Comparison of ENCODE assay signal across 10 cellular contexts in genomic region chr16:78800535-78800934, GRCh38.
"Had no signal": no experiment of that assay in that cellular context is flagged by ENCODE, and none has a peak within 500 bp of the region (broad histone marks: within the 10 kb centered on the region; RNA-seq: fewer than 3 reads in every experiment).

No MANE protein-coding gene starts in this region.

- DNase-seq: activated CD4-positive, alpha-beta T cell treated with anti-CD3 and anti-CD28 coated beads, Interleukin-2, amount 10 ng/mL, durations not matched to agents 7 days and 5 days; activated naive CD4-positive, alpha-beta T cell treated with Interleukin-2 at 50 U/mL for 16 hours; activated naive CD8-positive, alpha-beta T cell treated with anti-CD3 and anti-CD28 coated beads, Interleukin-2, amount 50 U/mL, for 24 hours; activated T-cell treated with anti-CD3 and anti-CD28 coated beads, Interleukin-2, amount 50 U/mL, for 48 hours; foreskin melanocyte; heart left ventricle; posterior cingulate gyrus; SK-N-SH; tibial artery had no signal

- H3K27ac Mint-ChIP-seq: activated CD4-positive, alpha-beta T cell treated with anti-CD3 and anti-CD28 coated beads, Interleukin-2, amount 10 ng/mL, durations not matched to agents 7 days and 5 days; activated naive CD8-positive, alpha-beta T cell treated with anti-CD3 and anti-CD28 coated beads, Interleukin-2, amount 50 U/mL, for 24 hours; stimulated activated memory B cell treated with anti-CD40 and anti-IgM and Interleukin-4, amounts not matched to agents 10 μg/mL and 1 μg/mL and 100 μg/mL, for 72 hours had no signal

- H3K27me3 Mint-ChIP-seq: activated CD4-positive, alpha-beta T cell treated with anti-CD3 and anti-CD28 coated beads, Interleukin-2, amount 10 ng/mL, durations not matched to agents 7 days and 5 days; activated naive CD8-positive, alpha-beta T cell treated with anti-CD3 and anti-CD28 coated beads, Interleukin-2, amount 50 U/mL, for 24 hours; stimulated activated memory B cell treated with anti-CD40 and anti-IgM and Interleukin-4, amounts not matched to agents 10 μg/mL and 1 μg/mL and 100 μg/mL, for 72 hours had no signal

- ATAC-seq: activated naive CD8-positive, alpha-beta T cell treated with anti-CD3 and anti-CD28 coated beads, Interleukin-2, amount 50 U/mL, for 24 hours; heart left ventricle; stimulated activated memory B cell treated with anti-CD40 and anti-IgM and Interleukin-4, amounts not matched to agents 10 μg/mL and 1 μg/mL and 100 μg/mL, for 72 hours had no signal

- H3K4me1 Mint-ChIP-seq: stimulated activated memory B cell treated with anti-CD40 and anti-IgM and Interleukin-4, amounts not matched to agents 10 μg/mL and 1 μg/mL and 100 μg/mL, for 72 hours had no signal

- H3K9me3 Mint-ChIP-seq: stimulated activated memory B cell treated with anti-CD40 and anti-IgM and Interleukin-4, amounts not matched to agents 10 μg/mL and 1 μg/mL and 100 μg/mL, for 72 hours had no signal

- H3K4me3 Mint-ChIP-seq: activated CD4-positive, alpha-beta T cell treated with anti-CD3 and anti-CD28 coated beads, Interleukin-2, amount 10 ng/mL, durations not matched to agents 7 days and 5 days; activated naive CD8-positive, alpha-beta T cell treated with anti-CD3 and anti-CD28 coated beads, Interleukin-2, amount 50 U/mL, for 24 hours; stimulated activated memory B cell treated with anti-CD40 and anti-IgM and Interleukin-4, amounts not matched to agents 10 μg/mL and 1 μg/mL and 100 μg/mL, for 72 hours had no signal
